Comparison of ENCODE assay signal across 11 cellular contexts in genomic region chr7:145909956-145910611, GRCh38.
DNase-seq lines count a peak whose midpoint lies in the region; ATAC-seq lines count a peak whose summit lies in the region.
"Had no signal": no experiment of that assay in that cellular context is flagged by ENCODE, and none has a peak within 500 bp of the region (broad histone marks: within the 10 kb centered on the region; RNA-seq: fewer than 3 reads in every experiment).

No MANE protein-coding gene starts in this region.

- peak; percentile 50 for DNase-seq in A172 (ENCODE audit: low spot score)
- DNase-seq in SK-N-MC (ENCODE audit: low read depth, low spot score): peak; percentile 89
- no peak for DNase-seq in C1 segment of cervical spinal cord (lab: John Stamatoyannopoulos, UW)
- DNase-seq in right cardiac atrium: no peak
- no peak for DNase-seq in GDM1 (lab: John Stamatoyannopoulos, UW)
- DNase-seq: activated naive CD4-positive, alpha-beta T cell treated with anti-CD3 and anti-CD28 coated beads for 36 hours; effector memory CD8-positive, alpha-beta T cell; psoas muscle had no signal

- WGBS in right cardiac atrium: 31% methylated on average over 3 of the region's 3 CpGs

- H3K4me1 ChIP-seq in right cardiac atrium (ENCODE audit: control insufficient read depth, insufficient read depth, low read length): no peaks in the 10 kb centered on the region
- H3K4me1 ChIP-seq: psoas muscle had no signal

- H3K9me3 ChIP-seq in SK-N-MC (ENCODE audit: low read depth, low read length): no peaks in the 10 kb centered on the region
- H3K9me3 ChIP-seq in right cardiac atrium (ENCODE audit: control insufficient read depth, low read length): no peaks in the 10 kb centered on the region
- H3K9me3 ChIP-seq: psoas muscle had no signal

- ATAC-seq in GM19467 (IDR thresholded peaks at IDR 0.05; ENCODE audit: unreplicated experiment): peak; percentile 90
- ATAC-seq in HG03135 (IDR thresholded peaks at IDR 0.05; ENCODE audit: unreplicated experiment): peak; percentile 90
- ATAC-seq in GM21528 (IDR thresholded peaks at IDR 0.05; ENCODE audit: low FRiP score, unreplicated experiment): no peak
- no peak for ATAC-seq in right cardiac atrium
- ATAC-seq: effector memory CD8-positive, alpha-beta T cell; psoas muscle had no signal

- H3K9ac ChIP-seq in SK-N-MC (ENCODE audit: insufficient read length): no peak overlapping the region

- H3K27me3 ChIP-seq in right cardiac atrium (ENCODE audit: control insufficient read depth, insufficient read depth): no peaks in the 10 kb centered on the region

- no peaks in the 10 kb centered on the region for H3K36me3 ChIP-seq in SK-N-MC (ENCODE audit: insufficient read depth, low read length)

- intact Hi-C loops in right cardiac atrium (cut with DNase I): no loop called here

- H3K27ac ChIP-seq in SK-N-MC: peak overlapping the region; percentile 53
- H3K27ac ChIP-seq in right cardiac atrium (ENCODE audit: low read length): no peak overlapping the region
- H3K27ac ChIP-seq: psoas muscle had no signal

- H3K4me3 ChIP-seq in SK-N-MC (peak overlapping the region; percentile 15; the same call in 1 of the 2 replicates), right cardiac atrium (ENCODE audit: low read length) (no peak overlapping the region)
- H3K4me3 ChIP-seq: psoas muscle had no signal

Comparison
In these comparisons a context has a peak if more than half of its experiments do, and no peak if none do; other contexts are left out.
1. DNase-seq: peak in A172 (single experiment) and SK-N-MC (single experiment); none in C1 segment of cervical spinal cord (0 of 14), right cardiac atrium (0 of 3) and GDM1 (single experiment).
2. ATAC-seq: peak in GM19467 (single experiment) and HG03135 (single experiment); none in GM21528 (single experiment) and right cardiac atrium (0 of 2).